ENCODE assay signal across 14 cellular contexts in the genomic region with DNA sequence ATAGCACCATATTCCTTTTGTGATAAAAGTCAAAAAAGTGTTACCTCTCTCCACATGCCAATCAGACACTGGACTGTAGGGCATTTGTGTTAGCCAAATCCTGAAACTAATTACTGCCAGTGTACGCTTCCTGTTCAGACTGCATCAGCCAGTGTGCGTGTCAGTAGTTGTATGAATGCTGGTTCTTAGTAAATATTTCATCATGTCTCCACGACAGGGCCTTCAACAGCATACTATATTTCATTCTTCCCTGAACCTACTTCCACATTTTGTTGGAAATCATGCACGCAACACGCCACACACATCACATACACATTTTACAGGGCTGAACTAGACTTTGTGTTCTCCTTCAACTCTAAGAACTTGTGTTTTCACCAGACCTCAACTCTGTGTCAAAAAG.
DNase-seq lines count a peak whose midpoint lies in the region; ATAC-seq and TF ChIP-seq lines count a peak whose summit lies in the region.
"Had no signal": no experiment of that assay in that cellular context is flagged by ENCODE, and none has a peak within 500 bp of the region (broad histone marks: within the 10 kb centered on the region; RNA-seq: fewer than 3 reads in every experiment).

No MANE protein-coding gene starts in this region.

- no peak for TF ChIP-seq CTCF in left ventricle myocardium inferior (IDR thresholded peaks at IDR 0.05; ENCODE audit: borderline replicate concordance)
- TF ChIP-seq CTCF in sigmoid colon (IDR thresholded peaks at IDR 0.05): no peak

- ATAC-seq in left cardiac atrium (peak; percentile 32 to 56), GM18907 (IDR thresholded peaks at IDR 0.05; ENCODE audit: unreplicated experiment) (no peak)
- ATAC-seq: T-helper 17 cell, WTC11 had no signal

- TF ChIP-seq EP300 in sigmoid colon (IDR thresholded peaks at IDR 0.05): peak in 2 of 4 donors; percentile 3 to 46

- H3K4me1 ChIP-seq in left ventricle myocardium inferior (peaks cover 4% of the 10 kb centered on the region), sigmoid colon (peaks cover 0 to 38% (median 10%) of the 10 kb centered on the region in 4 donors)
- H3K4me1 ChIP-seq: stomach had no signal

- H3K27ac ChIP-seq in left ventricle myocardium inferior (replicated peaks) (no peak overlapping the region), sigmoid colon (peak overlapping the region in 1 of 4 donors; percentile 18)
- H3K27ac ChIP-seq: Peyer's patch, stomach had no signal

- 67 to 88% methylated on average over 5 of the region's 5 CpGs for WGBS in sigmoid colon, 2 donors

- no peaks in the 10 kb centered on the region for H3K9me3 ChIP-seq in left ventricle myocardium inferior (replicated peaks)
- no peaks in the 10 kb centered on the region for H3K9me3 ChIP-seq in sigmoid colon
- H3K9me3 ChIP-seq: Peyer's patch, stomach had no signal

- no peak overlapping the region for H3K4me3 ChIP-seq in left ventricle myocardium inferior
- H3K4me3 ChIP-seq in sigmoid colon: no peak overlapping the region
- H3K4me3 ChIP-seq: Peyer's patch, stomach had no signal

- TF ChIP-seq POLR2A in sigmoid colon (IDR thresholded peaks at IDR 0.05): no peak

- intact Hi-C loops in left cardiac atrium (cut with DNase I): no loop called here
- intact Hi-C loops in left ventricle myocardium inferior (cut with micrococcal nuclease): no loop called here
- intact Hi-C loops in sigmoid colon (cut with DNase I): no loop called here

- no peaks in the 10 kb centered on the region for H3K36me3 ChIP-seq in left ventricle myocardium inferior
- peaks cover 0 to 6% (median 0%) of the 10 kb centered on the region in 4 donors for H3K36me3 ChIP-seq in sigmoid colon
- H3K36me3 ChIP-seq: stomach had no signal

- H3K27me3 ChIP-seq in left ventricle myocardium inferior (ENCODE audit: low read depth) (no peaks in the 10 kb centered on the region), sigmoid colon (no peaks in the 10 kb centered on the region)
- H3K27me3 ChIP-seq: Peyer's patch, stomach had no signal

- DNase-seq in left cardiac atrium (no peak), left ventricle myocardium inferior (no peak), NOMO-1 treated with dmso at 0.1 percent for 144 hours (lab: John Stamatoyannopoulos, UW; ENCODE audit: unreplicated experiment) (peak; percentile 90), foreskin melanocyte (peak; percentile 78), DMS114 treated with DMSO at 0.1 percent for 48 hours (lab: John Stamatoyannopoulos, UW; ENCODE audit: unreplicated experiment) (no peak), sigmoid colon (no peak)
- no peak for DNase-seq in activated T-cell treated with anti-CD3 and anti-CD28 coated beads, Interleukin-2, amount 50 U/mL, for 1 hour
- DNase-seq: NCI-H1048, Peyer's patch, retina, stomach, T-helper 17 cell had no signal

Comparison
In these comparisons a context has a peak if more than half of its experiments do, and no peak if none do; other contexts are left out.
1. DNase-seq: peak in NOMO-1 treated with dmso at 0.1 percent for 144 hours (single experiment) and foreskin melanocyte (single experiment); none in left cardiac atrium (single experiment), left ventricle myocardium inferior (single experiment), activated T-cell treated with anti-CD3 and anti-CD28 coated beads, Interleukin-2, amount 50 U/mL, for 1 hour (single experiment), DMS114 treated with DMSO at 0.1 percent for 48 hours (single experiment) and sigmoid colon (single experiment).